20 cellular contexts compared by ENCODE assay signal in the genomic region with DNA sequence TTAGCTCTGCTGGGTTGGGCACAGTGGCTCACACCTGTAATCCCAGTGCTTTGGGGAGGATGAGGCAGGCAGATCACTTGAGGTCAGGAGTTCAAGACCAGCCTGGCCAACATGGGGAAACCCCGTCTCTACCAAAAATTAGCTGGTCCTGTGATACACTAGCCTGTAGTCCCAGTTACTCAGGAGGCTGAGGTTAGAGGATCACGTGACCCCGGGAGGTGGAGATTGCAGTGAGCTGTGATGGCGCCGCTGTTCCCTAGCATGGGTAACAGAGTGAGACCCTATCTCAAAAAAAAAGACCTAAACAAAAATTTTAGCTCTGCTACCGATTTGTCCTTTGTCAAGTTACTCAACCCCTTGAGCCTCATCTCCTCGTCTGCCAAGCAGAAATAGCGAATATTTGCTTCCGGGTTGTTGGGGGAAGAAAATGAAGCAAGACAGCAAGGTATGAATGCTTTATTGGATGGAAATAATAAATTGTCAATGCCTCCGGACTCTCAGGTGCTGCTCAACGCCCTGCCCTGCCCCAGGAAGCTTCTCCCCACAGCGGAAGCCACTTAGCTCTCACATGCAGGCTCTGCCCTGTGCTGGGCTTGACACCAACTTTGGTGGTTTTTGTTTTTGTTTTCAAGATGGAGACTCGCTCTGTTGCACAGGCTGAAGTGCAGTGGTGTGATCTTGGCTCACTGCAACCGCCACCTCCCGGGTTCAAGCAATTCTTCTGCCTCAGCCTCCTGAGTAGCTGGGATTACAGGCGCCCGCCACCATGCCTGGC. TPM values are rescaled to one million over a fixed set of nuclear protein-coding genes. Genes with fewer than 3 reads are reported as not detected.
DNase-seq lines count a peak whose midpoint lies in the region; ATAC-seq and TF ChIP-seq lines count a peak whose summit lies in the region.
"Had no signal": no experiment of that assay in that cellular context is flagged by ENCODE, and none has a peak within 500 bp of the region (broad histone marks: within the 10 kb centered on the region; RNA-seq: fewer than 3 reads in every experiment).

No MANE protein-coding gene starts in this region.

- no peak overlapping the region for H4K8ac ChIP-seq in neuronal stem cell (ENCODE audit: low read depth, low read length)

- H3K4me1 ChIP-seq in neuronal stem cell (ENCODE audit: control insufficient read depth in 2 of 2, insufficient read depth in 1 of 2, low read depth in 1 of 2, low read length in 2 of 2) (no peaks in the 10 kb centered on the region), right atrium auricular region (no peaks in the 10 kb centered on the region)
- H3K4me1 ChIP-seq: esophagus muscularis mucosa had no signal

- no peak overlapping the region for H2BK5ac ChIP-seq in neuronal stem cell (ENCODE audit: low read length)

- peaks cover 5% of the 10 kb centered on the region for H3K4me1 Mint-ChIP-seq in activated T-cell treated with anti-CD3 and anti-CD28 coated beads, Interleukin-2, amount 50 U/mL, for 4 hours (ENCODE audit: low read depth)
- peaks cover 14% of the 10 kb centered on the region for H3K4me1 Mint-ChIP-seq in activated B cell treated with CpG ODN at 0.5 μM for 24 hours
- H3K4me1 Mint-ChIP-seq: CD4-positive, CD25-positive, alpha-beta regulatory T cell had no signal

- no peaks in the 10 kb centered on the region for H3K27me3 Mint-ChIP-seq in activated T-cell treated with anti-CD3 and anti-CD28 coated beads, Interleukin-2, amount 50 U/mL, for 4 hours (ENCODE audit: low read depth)
- no peaks in the 10 kb centered on the region for H3K27me3 Mint-ChIP-seq in activated B cell treated with CpG ODN at 0.5 μM for 24 hours

- POLR2A ChIA-PET in activated B cell treated with CpG ODN at 0.5 μM for 24 hours (lab: Charles Lee): interaction anchor here (0.5 kb wide), 1 partner anchor 129 kb away, joined by 4 read pairs; no protein-coding TSS in a partner anchor

- DNase-seq in activated T-cell treated with anti-CD3 and anti-CD28 coated beads, Interleukin-2, amount 50 U/mL, for 4 hours: no peak
- DNase-seq in activated T-cell treated with anti-CD3 and anti-CD28 coated beads, Interleukin-2, amount 50 U/mL, for 48 hours: no peak
- DNase-seq in activated B cell treated with CpG ODN at 0.5 μM for 24 hours (no peak), neuronal stem cell (ENCODE audit: low spot score) (no peak), right atrium auricular region (ENCODE audit: low spot score) (no peak), DMS79 (lab: John Stamatoyannopoulos, UW) (no peak)
- DNase-seq: 8988T; activated CD4-positive, CD25-positive, alpha-beta regulatory T cell treated with anti-CD3 and anti-CD28 coated beads, Interleukin-2, amount 50 U/mL, for 72 hours; activated CD8-positive, alpha-beta memory T cell treated with anti-CD3 and anti-CD28 coated beads, Interleukin-2, amount 50 U/mL, for 48 hours; CD4-positive, CD25-positive, alpha-beta regulatory T cell; cortex of kidney; EL; head of caudate nucleus; NCI-H2029; NCI-H524 treated with DMSO at 0.1 percent for 48 hours; stimulated activated naive CD4-positive, alpha-beta T cell had no signal

- H3K36me3 ChIP-seq in neuronal stem cell (replicated peaks in 1 of 2; ENCODE audit: control insufficient read depth in 2 of 2, insufficient read depth in 2 of 2, low read length in 2 of 2) (no peaks in the 10 kb centered on the region), right atrium auricular region (no peaks in the 10 kb centered on the region)
- H3K36me3 ChIP-seq: esophagus muscularis mucosa had no signal

- H2BK12ac ChIP-seq in neuronal stem cell (ENCODE audit: low read length): no peak overlapping the region

- H3K18ac ChIP-seq in neuronal stem cell (ENCODE audit: low read length): no peak overlapping the region

- H3K27ac ChIP-seq in neuronal stem cell (replicated peaks; ENCODE audit: low read length): no peak overlapping the region
- no peak overlapping the region for H3K27ac ChIP-seq in right atrium auricular region
- H3K27ac ChIP-seq: esophagus muscularis mucosa had no signal

- H3K9me3 Mint-ChIP-seq in activated T-cell treated with anti-CD3 and anti-CD28 coated beads, Interleukin-2, amount 50 U/mL, for 4 hours: no peaks in the 10 kb centered on the region
- no peaks in the 10 kb centered on the region for H3K9me3 Mint-ChIP-seq in activated B cell treated with CpG ODN at 0.5 μM for 24 hours
- H3K9me3 Mint-ChIP-seq: CD4-positive, CD25-positive, alpha-beta regulatory T cell had no signal

- H3K14ac ChIP-seq in neuronal stem cell (ENCODE audit: low read length): no peak overlapping the region

- H2AK5ac ChIP-seq in neuronal stem cell (ENCODE audit: low read depth, low read length): no peak overlapping the region

- H2BK120ac ChIP-seq in neuronal stem cell (ENCODE audit: low read depth, low read length): no peak overlapping the region

- H3K4me3 Mint-ChIP-seq in activated T-cell treated with anti-CD3 and anti-CD28 coated beads, Interleukin-2, amount 50 U/mL, for 4 hours: peak overlapping the region; percentile 42
- peak overlapping the region; percentile 40 for H3K4me3 Mint-ChIP-seq in activated B cell treated with CpG ODN at 0.5 μM for 24 hours

- H2AFZ ChIP-seq in neuronal stem cell (ENCODE audit: low read length): peak overlapping the region; percentile 48

- no peak for TF ChIP-seq CTCF in activated B cell treated with CpG ODN at 0.5 μM for 24 hours (IDR thresholded peaks at IDR 0.05)
- TF ChIP-seq CTCF in right atrium auricular region (IDR thresholded peaks at IDR 0.05): no peak

- H3K23ac ChIP-seq in neuronal stem cell (ENCODE audit: low read depth, low read length, poor library complexity): no peak overlapping the region

- H3K4me3 ChIP-seq in neuronal stem cell (ENCODE audit: low read length in 2 of 2): no peak overlapping the region
- H3K4me3 ChIP-seq in right atrium auricular region: no peak overlapping the region
- H3K4me3 ChIP-seq: esophagus muscularis mucosa had no signal

- no peaks in the 10 kb centered on the region for H3K9me3 ChIP-seq in neuronal stem cell (replicated peaks in 1 of 2; ENCODE audit: control insufficient read depth in 2 of 2, insufficient read depth in 1 of 2, low read depth in 1 of 2, low read length in 2 of 2)
- no peaks in the 10 kb centered on the region for H3K9me3 ChIP-seq in right atrium auricular region
- H3K9me3 ChIP-seq: esophagus muscularis mucosa had no signal

- no peaks in the 10 kb centered on the region for H3K27me3 ChIP-seq in neuronal stem cell (ENCODE audit: control insufficient read depth in 3 of 3, insufficient read depth in 3 of 3, low read depth in 1 of 3, low read length in 3 of 3)
- H3K27me3 ChIP-seq in right atrium auricular region: no peaks in the 10 kb centered on the region
- H3K27me3 ChIP-seq: esophagus muscularis mucosa had no signal

- no peaks in the 10 kb centered on the region for H3K36me3 Mint-ChIP-seq in activated T-cell treated with anti-CD3 and anti-CD28 coated beads, Interleukin-2, amount 50 U/mL, for 4 hours (ENCODE audit: insufficient read depth)
- H3K36me3 Mint-ChIP-seq in activated B cell treated with CpG ODN at 0.5 μM for 24 hours (ENCODE audit: low read depth): no peaks in the 10 kb centered on the region
- H3K36me3 Mint-ChIP-seq: CD4-positive, CD25-positive, alpha-beta regulatory T cell had no signal

- intact Hi-C loops in activated B cell treated with CpG ODN at 0.5 μM for 24 hours (cut with micrococcal nuclease): no loop called here

- no peak overlapping the region for H3K4ac ChIP-seq in neuronal stem cell (ENCODE audit: low read length)

- no peak overlapping the region for H3K9ac ChIP-seq in neuronal stem cell (ENCODE audit: low read depth, low read length, poor library complexity)

- H4K91ac ChIP-seq in neuronal stem cell (ENCODE audit: low read depth, low read length, poor library complexity): no peak overlapping the region

- H3K4me2 ChIP-seq in neuronal stem cell (ENCODE audit: insufficient read depth, low read length, poor library complexity, severe bottlenecking): no peak overlapping the region

- CTCF ChIA-PET in activated B cell treated with CpG ODN at 0.5 μM for 24 hours (lab: Charles Lee): interaction anchor here (2.2 kb wide), 1 partner anchor 25 kb away, joined by 8 read pairs; no protein-coding TSS in a partner anchor

- no peak for ATAC-seq in activated T-cell treated with anti-CD3 and anti-CD28 coated beads, Interleukin-2, amount 50 U/mL, for 4 hours
- ATAC-seq in GM21576 (IDR thresholded peaks at IDR 0.05; ENCODE audit: unreplicated experiment) (peak; percentile 61), activated B cell treated with CpG ODN at 0.5 μM for 24 hours (ENCODE audit: low read depth) (peak; percentile 18), GM21423 (IDR thresholded peaks at IDR 0.05; ENCODE audit: unreplicated experiment) (no peak)
- ATAC-seq: Panc1 had no signal

- no peak overlapping the region for H2BK15ac ChIP-seq in neuronal stem cell (ENCODE audit: low read length)

- H3K79me1 ChIP-seq in neuronal stem cell (ENCODE audit: low read depth, low read length): no peaks in the 10 kb centered on the region

- H3K27ac Mint-ChIP-seq in activated B cell treated with CpG ODN at 0.5 μM for 24 hours: peak overlapping the region; percentile 20
- H3K27ac Mint-ChIP-seq: CD4-positive, CD25-positive, alpha-beta regulatory T cell had no signal

- no CpG with 5 or more reads among the region's 17 CpGs for WGBS in neuronal stem cell (ENCODE audit: extremely low coverage in 2 of 2, insufficient read length in 2 of 2, insufficient replicate concordance in 1 of 2), 2 donors

RNA-seq across cellular contexts. Expression of a gene that starts 24.9 kb away (rescaled TPM):
- total RNA-seq in activated T-cell treated with anti-CD3 and anti-CD28 coated beads, Interleukin-2, amount 50 U/mL, for 4 hours: 10 to 100 TPM; 41.6 to 45.6 (median 45.1) TPM
- total RNA-seq in activated B cell treated with CpG ODN at 0.5 μM for 24 hours: 62.6 and 66.3 TPM in 2 replicates
- 17.2 TPM for polyA plus RNA-seq in neuronal stem cell (2013, experiment 1 of 2)
- 17.9 TPM for polyA plus RNA-seq in neuronal stem cell (2013, experiment 2 of 2)
- total RNA-seq in right atrium auricular region: 10 to 100 TPM; 35.6 to 40.2 TPM

RNA-seq across cellular contexts. Expression of a gene that starts 35.0 kb away (rescaled TPM):
- 100 to 1,000 TPM; 172 to 217 (median 189) TPM for total RNA-seq in activated T-cell treated with anti-CD3 and anti-CD28 coated beads, Interleukin-2, amount 50 U/mL, for 4 hours
- total RNA-seq in activated B cell treated with CpG ODN at 0.5 μM for 24 hours (77.9 and 83.5 TPM in 2 replicates), right atrium auricular region (10 to 100 TPM; 51.9 to 59.7 TPM)
- 172 TPM for polyA plus RNA-seq in neuronal stem cell (2013, experiment 1 of 2)
- polyA plus RNA-seq in neuronal stem cell (2013, experiment 2 of 2): 166 TPM

Comparison
In these comparisons a context has a peak if more than half of its experiments do, and no peak if none do; other contexts are left out.
1. ATAC-seq: peak in GM21576 (single experiment) and activated B cell treated with CpG ODN at 0.5 μM for 24 hours (single experiment); none in activated T-cell treated with anti-CD3 and anti-CD28 coated beads, Interleukin-2, amount 50 U/mL, for 4 hours (0 of 2) and GM21423 (single experiment).